ENCODE assay signal across 14 cellular contexts in the genomic region with DNA sequence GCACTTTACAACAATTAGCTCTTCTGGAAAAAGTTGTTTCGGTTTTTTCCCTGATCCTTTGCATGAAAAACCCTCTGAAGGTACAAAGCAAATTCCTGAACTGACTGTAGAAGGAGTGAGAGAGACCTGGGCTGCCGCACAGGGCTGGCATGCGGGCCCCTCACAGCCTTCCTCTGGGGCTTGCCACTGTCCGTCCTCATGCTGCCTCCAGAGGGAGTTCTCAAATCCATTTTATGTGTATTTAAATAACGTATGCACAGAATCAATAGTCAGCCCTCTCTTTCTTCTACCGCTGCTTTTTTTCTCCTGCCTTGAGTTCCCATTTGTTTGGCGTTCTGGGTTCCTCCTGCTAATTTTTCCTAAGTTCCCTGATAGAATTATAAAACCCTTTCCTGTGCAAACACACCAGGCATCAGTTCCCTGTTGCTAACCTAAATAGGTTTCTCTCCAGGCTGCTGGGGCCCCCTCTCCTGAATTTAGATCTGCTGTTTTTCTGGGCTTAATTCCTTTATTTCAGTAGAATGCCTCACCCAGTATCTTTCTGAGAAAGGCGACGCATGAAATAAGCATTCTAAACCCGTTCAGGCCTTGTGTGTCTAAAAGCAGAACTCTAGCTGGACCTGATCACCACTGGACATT. TPM values are rescaled to one million over a fixed set of nuclear protein-coding genes. Genes with fewer than 3 reads are reported as not detected.
DNase-seq lines count a peak whose midpoint lies in the region; ATAC-seq and TF ChIP-seq lines count a peak whose summit lies in the region.
"Had no signal": no experiment of that assay in that cellular context is flagged by ENCODE, and none has a peak within 500 bp of the region (broad histone marks: within the 10 kb centered on the region; RNA-seq: fewer than 3 reads in every experiment).

No MANE protein-coding gene starts in this region.

- no peak overlapping the region for H2AFZ ChIP-seq in DND-41 (ENCODE audit: low read depth, low read length)

- H3K27ac ChIP-seq in DND-41 (ENCODE audit: low read length) (no peak overlapping the region), HUES64 (ENCODE audit: low read depth, low read length) (peak overlapping the region; percentile 77)
- H3K27ac ChIP-seq: epithelial cell of prostate, sigmoid colon, suprapubic skin had no signal

- H3K9ac ChIP-seq in DND-41 (ENCODE audit: low read depth, low read length) (no peak overlapping the region), HUES64 (ENCODE audit: low read depth, low read length) (peak overlapping the region; percentile 23; the same call in 1 of the 2 replicates)

- H3K4me3 ChIP-seq in DND-41 (ENCODE audit: low read depth in 1 of 2, low read length in 2 of 2) (no peak overlapping the region), HUES64 (ENCODE audit: low read length) (no peak overlapping the region), astrocyte of the spinal cord (ENCODE audit: low read depth, low read length) (no peak overlapping the region)
- H3K4me3 ChIP-seq: sigmoid colon, suprapubic skin had no signal

- H3K4me2 ChIP-seq in DND-41 (ENCODE audit: insufficient read depth, low read length): no peak overlapping the region

- TF ChIP-seq CTCF in DND-41 (IDR thresholded peaks at IDR 0.05; ENCODE audit: borderline replicate concordance, extremely low read depth, low read length, poor library complexity, severe bottlenecking): peak; percentile 4
- peak; percentile 39 for TF ChIP-seq CTCF in astrocyte of the spinal cord (IDR thresholded peaks at IDR 0.05; ENCODE audit: low read depth, low read length)

- in situ Hi-C loops in astrocyte of the spinal cord (cut with HindIII; ENCODE audit: low sequenced_read_pairs): no loop called here

- ATAC-seq in DND-41 (ENCODE audit: insufficient read depth, low read depth) (no peak), HG02610 (IDR thresholded peaks at IDR 0.05; ENCODE audit: unreplicated experiment) (no peak), left lobe of liver (no peak), GM21360 (IDR thresholded peaks at IDR 0.05; ENCODE audit: unreplicated experiment) (no peak)
- ATAC-seq: activated CD4-positive, alpha-beta T cell treated with anti-CD3 and anti-CD28 coated beads for 36 hours had no signal

- H3K36me3 ChIP-seq in DND-41 (ENCODE audit: insufficient read depth, low read length): peaks cover 5% of the 10 kb centered on the region
- 0 out of 2 replicates have a peak, but pooled peaks cover 2% of the 10 kb centered on the region for H3K36me3 ChIP-seq in HUES64 (ENCODE audit: insufficient read depth, low read length)
- H3K36me3 ChIP-seq: sigmoid colon, suprapubic skin had no signal

- no peaks in the 10 kb centered on the region for H3K9me3 ChIP-seq in DND-41 (ENCODE audit: insufficient read depth, low read length, severe bottlenecking)
- H3K9me3 ChIP-seq in HUES64 (ENCODE audit: insufficient read depth, low read depth, low read length): peaks cover 6% of the 10 kb centered on the region
- H3K9me3 ChIP-seq: sigmoid colon, suprapubic skin had no signal

- DNase-seq in DND-41 (no peak), astrocyte of the spinal cord (ENCODE audit: low read depth, low spot score) (no peak), left kidney (ENCODE audit: low read depth, low spot score) (peak; percentile 65), left lobe of liver (ENCODE audit: low spot score) (no peak), DMS153 (lab: John Stamatoyannopoulos, UW) (no peak)
- DNase-seq: activated CD4-positive, alpha-beta T cell treated with anti-CD3 and anti-CD28 coated beads for 36 hours; CD8-positive, alpha-beta memory T cell; NCI-H1930; sigmoid colon had no signal

- WGBS in HUES64: 39% methylated on average over 10 of the region's 10 CpGs

- H3K4me1 ChIP-seq in DND-41 (ENCODE audit: insufficient read depth, low read length) (no peaks in the 10 kb centered on the region), HUES64 (ENCODE audit: insufficient read depth, low read length) (peaks cover 38% of the 10 kb centered on the region)
- H3K4me1 ChIP-seq: sigmoid colon, suprapubic skin had no signal

- H3K27me3 ChIP-seq in DND-41 (ENCODE audit: insufficient read depth, low read length, poor library complexity) (no peaks in the 10 kb centered on the region), HUES64 (ENCODE audit: insufficient read depth, low read length) (no peaks in the 10 kb centered on the region)

- H4K20me1 ChIP-seq in DND-41 (ENCODE audit: insufficient read depth, low read length): peaks cover 78% of the 10 kb centered on the region

- H3K79me2 ChIP-seq in DND-41 (ENCODE audit: insufficient read depth, low read length): peaks cover 77% of the 10 kb centered on the region

RNA-seq across cellular contexts. Expression of gene PHF21B, which starts 52.4 kb away (rescaled TPM):
- polyA plus RNA-seq in HUES64 (2013, experiment 1 of 2): 12.9 TPM
- 15.8 TPM for polyA plus RNA-seq in HUES64 (2013, experiment 2 of 2)
- total RNA-seq in left lobe of liver: not detected
- total RNA-seq: activated CD4-positive, alpha-beta T cell treated with anti-CD3 and anti-CD28 coated beads for 36 hours; CD8-positive, alpha-beta memory T cell; suprapubic skin had no signal
- polyA plus RNA-seq: CD8-positive, alpha-beta memory T cell had no signal
